Comparison of ENCODE assay signal across 1 cellular context in the genomic region with DNA sequence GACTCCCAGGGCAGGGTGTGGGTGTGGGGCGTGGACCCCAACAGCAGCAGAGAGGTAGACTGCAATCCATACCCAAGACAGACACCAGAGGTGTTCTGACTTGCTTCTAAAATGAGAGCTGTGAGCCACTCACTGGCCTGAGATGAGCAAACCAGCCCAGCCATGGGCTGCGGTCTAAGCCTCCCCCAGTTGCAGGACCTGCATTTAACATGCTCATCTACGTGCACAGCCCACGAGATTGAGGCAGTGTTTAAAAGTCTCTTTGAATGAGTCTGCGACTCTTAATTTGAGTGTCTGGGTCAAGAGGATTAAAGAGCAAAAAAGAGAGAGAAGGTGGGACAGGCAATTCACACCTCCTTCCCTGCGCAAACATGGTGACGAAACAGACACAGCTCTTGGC.
A peak's percentile ranks its signal among the peaks of the same experiment; 100 is the strongest.
TF ChIP-seq lines count a peak whose summit lies in the region.

No MANE protein-coding gene starts in this region.

TF ChIP-seq in K562, 482 proteins besides CTCF, POLR2A, EP300 and RAD21:
- TF ChIP-seq RBFOX2 (IDR thresholded peaks at IDR 0.05; ENCODE audit: low read depth, low read length) = peak; percentile 39; the same call in 1 of the 2 replicates
- no peak for TF ChIP-seq EZH2 (IDR thresholded peaks at IDR 0.05; ENCODE audit: borderline replicate concordance, low read depth, low read length)
- 0 out of 2 replicates have a peak, but pooled peaks have one; percentile 44 for TF ChIP-seq POLR2G (IDR thresholded peaks at IDR 0.05; ENCODE audit: low read depth, low read length)
